ENCODE assay signal across 18 cellular contexts in the genomic region with DNA sequence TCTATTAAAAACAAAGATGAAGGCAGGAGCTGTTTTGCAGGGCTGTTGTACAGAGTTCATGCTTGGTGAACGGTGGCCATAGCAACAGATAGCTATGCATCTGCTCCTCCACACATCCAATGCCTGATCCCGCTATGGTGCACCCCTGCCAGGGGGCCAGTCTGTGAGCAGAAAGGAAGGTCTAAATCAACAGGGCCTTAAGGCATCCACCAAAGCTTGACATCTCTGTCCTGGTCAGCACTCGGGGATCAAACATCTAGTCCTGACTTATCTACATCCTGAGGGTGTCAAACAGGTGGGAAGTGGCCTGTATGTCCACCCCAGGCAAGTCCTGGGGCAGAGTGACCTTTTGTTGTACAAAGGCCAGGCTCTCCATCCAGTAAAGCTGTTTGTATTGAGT. TPM values are rescaled to one million over a fixed set of nuclear protein-coding genes. Genes with fewer than 3 reads are reported as not detected.
DNase-seq lines count a peak whose midpoint lies in the region; ATAC-seq and TF ChIP-seq lines count a peak whose summit lies in the region.
"Had no signal": no experiment of that assay in that cellular context is flagged by ENCODE, and none has a peak within 500 bp of the region (broad histone marks: within the 10 kb centered on the region; RNA-seq: fewer than 3 reads in every experiment).

No MANE protein-coding gene starts in this region.

- H3K27me3 Mint-ChIP-seq in chondrocyte (ENCODE audit: low read depth) = no peaks in the 10 kb centered on the region
- H3K27me3 Mint-ChIP-seq in nephron progenitor cell (ENCODE audit: low read depth, poor library complexity) = no peaks in the 10 kb centered on the region
- H3K27me3 Mint-ChIP-seq: T-cell had no signal

- H3K36me3 ChIP-seq in BE2C (no peaks in the 10 kb centered on the region), mucosa of descending colon (ENCODE audit: low read depth) (no peaks in the 10 kb centered on the region)
- H3K36me3 ChIP-seq: BLaER1 treated with 17β-estradiol and CSF1 and Interleukin-3, amounts not matched to agents 10 nM and 100 nM; Peyer's patch had no signal

- intact Hi-C loops in mucosa of descending colon (cut with DNase I, micrococcal nuclease) = no loop called here

- peak overlapping the region; percentile 20 for H3K27ac Mint-ChIP-seq in chondrocyte (ENCODE audit: unreplicated experiment)
- no peak overlapping the region for H3K27ac Mint-ChIP-seq in nephron progenitor cell
- H3K27ac Mint-ChIP-seq: effector memory CD8-positive, alpha-beta T cell; H9; mesothelial cell of epicardium; T-cell had no signal

- DNase-seq in Ammon's horn (ENCODE audit: low spot score) = peak; percentile 57
- peak; percentile 38 for DNase-seq in BE2C
- DNase-seq in chondrocyte (ENCODE audit: low spot score) = no peak
- peak; percentile 35 for DNase-seq in nephron progenitor cell
- no peak for DNase-seq in activated CD4-positive, alpha-beta T cell treated with anti-CD3 and anti-CD28 coated beads for 1 hour
- no peak for DNase-seq in HK-2 (ENCODE audit: unreplicated experiment)
- no peak for DNase-seq in mucosa of descending colon
- DNase-seq: activated gamma-delta T cell; effector memory CD8-positive, alpha-beta T cell; foreskin fibroblast; H9; Peyer's patch; stimulated activated naive CD4-positive, alpha-beta T cell had no signal

- H3K4me1 Mint-ChIP-seq in chondrocyte (ENCODE audit: low read depth) (peaks cover 68% of the 10 kb centered on the region), nephron progenitor cell (peaks cover 40% of the 10 kb centered on the region)

- no peak overlapping the region for H3K4me3 Mint-ChIP-seq in chondrocyte (ENCODE audit: unreplicated experiment)
- no peak overlapping the region for H3K4me3 Mint-ChIP-seq in nephron progenitor cell
- H3K4me3 Mint-ChIP-seq: effector memory CD8-positive, alpha-beta T cell; H9; mesothelial cell of epicardium; T-cell had no signal

- no peak for ATAC-seq in GM19395 (IDR thresholded peaks at IDR 0.05; ENCODE audit: unreplicated experiment)
- ATAC-seq in mucosa of descending colon = no peak
- ATAC-seq: effector memory CD8-positive, alpha-beta T cell; T-cell had no signal

- H3K27me3 ChIP-seq in BE2C = no peaks in the 10 kb centered on the region
- H3K27me3 ChIP-seq: BLaER1 treated with 17β-estradiol and CSF1 and Interleukin-3, amounts not matched to agents 10 nM and 100 nM; Peyer's patch had no signal

- H3K9me3 ChIP-seq in BE2C (no peaks in the 10 kb centered on the region), mucosa of descending colon (no peaks in the 10 kb centered on the region)
- H3K9me3 ChIP-seq: BLaER1 treated with 17β-estradiol and CSF1 and Interleukin-3, amounts not matched to agents 10 nM and 100 nM; Peyer's patch had no signal

- H3K4me1 ChIP-seq in BE2C (peaks cover 27% of the 10 kb centered on the region), mucosa of descending colon (ENCODE audit: low read depth) (peaks cover 3% of the 10 kb centered on the region)

- TF ChIP-seq CTCF in BE2C (IDR thresholded peaks at IDR 0.05; ENCODE audit: low read depth, low read length) (no peak), chondrocyte (IDR thresholded peaks at IDR 0.05) (no peak), nephron progenitor cell (IDR thresholded peaks at IDR 0.05) (no peak), mucosa of descending colon (IDR thresholded peaks at IDR 0.05) (no peak)

- H3K4me3 ChIP-seq in BE2C (ENCODE audit: low read depth, low read length) (no peak overlapping the region), mucosa of descending colon (no peak overlapping the region)
- H3K4me3 ChIP-seq: BLaER1 treated with 17β-estradiol and CSF1 and Interleukin-3, amounts not matched to agents 10 nM and 100 nM; Peyer's patch; skin epidermis had no signal

- no peaks in the 10 kb centered on the region for H3K9me3 Mint-ChIP-seq in chondrocyte (ENCODE audit: low read depth)
- no peaks in the 10 kb centered on the region for H3K9me3 Mint-ChIP-seq in nephron progenitor cell
- H3K9me3 Mint-ChIP-seq: effector memory CD8-positive, alpha-beta T cell; H9; mesothelial cell of epicardium; T-cell had no signal

- peaks cover 8% of the 10 kb centered on the region for H3K36me3 Mint-ChIP-seq in chondrocyte (ENCODE audit: low read depth)
- H3K36me3 Mint-ChIP-seq in nephron progenitor cell (ENCODE audit: low read depth) = no peaks in the 10 kb centered on the region
- H3K36me3 Mint-ChIP-seq: mesothelial cell of epicardium, T-cell had no signal

RNA-seq across cellular contexts. Expression of a gene that starts 36.3 kb away (rescaled TPM):
- polyA plus RNA-seq in BE2C (2012; ENCODE audit: insufficient read depth, insufficient read length, low read depth) = 28.2 TPM
- total RNA-seq in chondrocyte = 575 to 655 TPM (median 579 TPM) in 3 replicates
- total RNA-seq in mucosa of descending colon = 10 to 100 TPM in 2 of 3 donors, 1 to 10 TPM in 1; 9.1 to 52.9 (median 18.9) TPM

Comparison
In these comparisons a context has a peak if more than half of its experiments do, and no peak if none do; other contexts are left out.
1. DNase-seq: peak in Ammon's horn (single experiment), BE2C (single experiment) and nephron progenitor cell (single experiment); none in chondrocyte (single experiment), activated CD4-positive, alpha-beta T cell treated with anti-CD3 and anti-CD28 coated beads for 1 hour (single experiment), HK-2 (single experiment) and mucosa of descending colon (0 of 3).
2. RNA of a gene that starts 36.3 kb away (total RNA-seq): 575 to 655 TPM in chondrocyte; 9.1 to 52.9 TPM in mucosa of descending colon; every median in the first group is over 10 times any median in the second.